ENCODE assay signal across 1 cellular context in genomic region chr3:13480340-13481318, GRCh38.
TF ChIP-seq lines count a peak whose summit lies in the region.

No MANE protein-coding gene starts in this region.

TF ChIP-seq in liver, 16 proteins besides CTCF, POLR2A, EP300 and RAD21 (continued from another document):
- TF ChIP-seq ZBTB33 (IDR thresholded peaks at IDR 0.05) (no peak), HNF4A (conservative IDR thresholded peaks at IDR 0.05) (no peak), JUND (IDR thresholded peaks at IDR 0.05) (no peak)
